Comparison of ENCODE assay signal across 23 cellular contexts in genomic region chr4:135492439-135492838, GRCh38.
"Had no signal": no experiment of that assay in that cellular context is flagged by ENCODE, and none has a peak within 500 bp of the region (broad histone marks: within the 10 kb centered on the region; RNA-seq: fewer than 3 reads in every experiment).

No MANE protein-coding gene starts in this region.

- H2AFZ ChIP-seq: PC-9 had no signal

- H3K4me2 ChIP-seq: PC-9, SK-N-SH had no signal

- H3K9me2 ChIP-seq: SK-N-SH had no signal

- H3K27me3 ChIP-seq: adrenal gland, body of pancreas had no signal

- H3K4me3 ChIP-seq: adrenal gland, body of pancreas, PC-9 had no signal

- H3K27ac Mint-ChIP-seq: activated CD8-positive, alpha-beta T cell treated with anti-CD3 and anti-CD28 coated beads for 36 hours; activated naive CD8-positive, alpha-beta T cell treated with anti-CD3 and anti-CD28 coated beads, Interleukin-2, amount 10 ng/mL, durations not matched to agents 7 days and 5 days; activated T-cell treated with anti-CD3 and anti-CD28 coated beads, Interleukin-2, amount 50 U/mL, for 72 hours; activated T-helper 2 cell treated with anti-CD3 and anti-CD28 coated beads, Interferon-gamma antibody, Interleukin-2, Interleukin-4, amounts not matched to agents 10 μg/mL and 5 μg/mL and 100 μg/mL, durations not matched to agents 14 hours and 24 hours and 36 hours had no signal

- ATAC-seq: activated CD4-positive, CD25-positive, alpha-beta regulatory T cell treated with anti-CD3 and anti-CD28 coated beads, Interleukin-2, amount 50 U/mL, for 24 hours; activated CD8-positive, alpha-beta T cell treated with anti-CD3 and anti-CD28 coated beads for 36 hours; activated T-cell treated with anti-CD3 and anti-CD28 coated beads, Interleukin-2, amount 50 U/mL, for 72 hours; body of pancreas; Right ventricle myocardium inferior had no signal

- DNase-seq: activated CD4-positive, alpha-beta T cell treated with anti-CD3 and anti-CD28 coated beads for 4 hours; activated CD8-positive, alpha-beta memory T cell treated with anti-CD3 and anti-CD28 coated beads, Interleukin-2, amount 50 U/mL, for 4 hours; activated CD8-positive, alpha-beta T cell treated with anti-CD3 and anti-CD28 coated beads for 36 hours; activated naive CD4-positive, alpha-beta T cell treated with anti-CD3 and anti-CD28 coated beads, Interleukin-2, amount 50 U/mL, for 16 hours; activated naive CD8-positive, alpha-beta T cell treated with anti-CD3 and anti-CD28 coated beads, Interleukin-2, amount 10 ng/mL, durations not matched to agents 7 days and 5 days; activated T-cell treated with anti-CD3 and anti-CD28 coated beads, Interleukin-2, amount 50 U/mL, for 72 hours; adrenal gland; aorta; body of pancreas; central memory CD4-positive, alpha-beta T cell; Kasumi-1; KBM-7; NCI-H1048; NCI-H1930; NCI-H2171; NCI-H2227 treated with DMSO at 0.1 percent for 48 hours; NCI-H526; PC-9; SK-N-SH; T-helper 1 cell had no signal

- H3K4me1 ChIP-seq: adrenal gland, body of pancreas had no signal

- H3K36me3 Mint-ChIP-seq: activated naive CD8-positive, alpha-beta T cell treated with anti-CD3 and anti-CD28 coated beads, Interleukin-2, amount 10 ng/mL, durations not matched to agents 7 days and 5 days had no signal

- H3K4me1 Mint-ChIP-seq: activated naive CD8-positive, alpha-beta T cell treated with anti-CD3 and anti-CD28 coated beads, Interleukin-2, amount 10 ng/mL, durations not matched to agents 7 days and 5 days had no signal

- H3K27ac ChIP-seq: adrenal gland, body of pancreas, PC-9 had no signal

- H3K4me3 Mint-ChIP-seq: activated CD8-positive, alpha-beta T cell treated with anti-CD3 and anti-CD28 coated beads for 36 hours; activated naive CD8-positive, alpha-beta T cell treated with anti-CD3 and anti-CD28 coated beads, Interleukin-2, amount 10 ng/mL, durations not matched to agents 7 days and 5 days; activated T-cell treated with anti-CD3 and anti-CD28 coated beads, Interleukin-2, amount 50 U/mL, for 72 hours had no signal

- H3K36me3 ChIP-seq: adrenal gland had no signal

- H3K27me3 Mint-ChIP-seq: activated CD8-positive, alpha-beta T cell treated with anti-CD3 and anti-CD28 coated beads for 36 hours; activated naive CD8-positive, alpha-beta T cell treated with anti-CD3 and anti-CD28 coated beads, Interleukin-2, amount 10 ng/mL, durations not matched to agents 7 days and 5 days had no signal
